9 cellular contexts compared by ENCODE assay signal in genomic region chr2:139790807-139791206, GRCh38.
DNase-seq lines count a peak whose midpoint lies in the region; ATAC-seq and TF ChIP-seq lines count a peak whose summit lies in the region.
"Had no signal": no experiment of that assay in that cellular context is flagged by ENCODE, and none has a peak within 500 bp of the region (broad histone marks: within the 10 kb centered on the region; RNA-seq: fewer than 3 reads in every experiment).

No MANE protein-coding gene starts in this region.

- H3K27ac ChIP-seq in esophagus muscularis mucosa (replicated peaks in 1 of 4): no peak overlapping the region
- H3K27ac ChIP-seq: SJCRH30 had no signal

- TF ChIP-seq EP300 in Ishikawa (IDR thresholded peaks at IDR 0.05; ENCODE audit: borderline replicate concordance): no peak
- no peak for TF ChIP-seq EP300 in esophagus muscularis mucosa (IDR thresholded peaks at IDR 0.05)

- ATAC-seq in GM19395 (IDR thresholded peaks at IDR 0.05; ENCODE audit: unreplicated experiment) (no peak), HG02623 (IDR thresholded peaks at IDR 0.05; ENCODE audit: unreplicated experiment) (no peak)

- TF ChIP-seq POLR2A in esophagus muscularis mucosa (IDR thresholded peaks at IDR 0.05; ENCODE audit: low read depth): no peak

- H3K4me3 ChIP-seq in esophagus muscularis mucosa: no peak overlapping the region
- H3K4me3 ChIP-seq: SJCRH30 had no signal

- H3K4me1 ChIP-seq in esophagus muscularis mucosa: no peaks in the 10 kb centered on the region
- H3K4me1 ChIP-seq: SJCRH30 had no signal

- no peak for TF ChIP-seq CTCF in esophagus muscularis mucosa (IDR thresholded peaks at IDR 0.05)

- intact Hi-C loops in esophagus muscularis mucosa (cut with DNase I): no loop called here

- DNase-seq in Caki2 (ENCODE audit: low read depth) (peak; percentile 23), SKM-1 treated with dmso at 0.1 percent for 144 hours (lab: John Stamatoyannopoulos, UW; ENCODE audit: unreplicated experiment) (peak; percentile 52), iPS DF 4.7 (ENCODE audit: extremely low read depth, low spot score) (peak; percentile 5), esophagus muscularis mucosa (ENCODE audit: extremely low spot score) (no peak)
- no peak for DNase-seq in activated effector memory CD4-positive, alpha-beta T cell treated with Interleukin-2 at 50 U/mL for 16 hours

- H3K9me3 ChIP-seq in esophagus muscularis mucosa: no peaks in the 10 kb centered on the region
- H3K9me3 ChIP-seq: SJCRH30 had no signal

- no peaks in the 10 kb centered on the region for H3K27me3 ChIP-seq in esophagus muscularis mucosa
- H3K27me3 ChIP-seq: SJCRH30 had no signal

- in situ Hi-C loops in Caki2 (cut with HindIII; ENCODE audit: low pct_unique_long_range_greater_than_20kb, low sequenced_read_pairs): no loop called here

- TF ChIP-seq RAD21 in Ishikawa (IDR thresholded peaks at IDR 0.05; ENCODE audit: low read depth): peak; percentile 42; the same call in 1 of the 2 replicates

- H3K36me3 ChIP-seq in esophagus muscularis mucosa: no peaks in the 10 kb centered on the region
- H3K36me3 ChIP-seq: SJCRH30 had no signal

TF ChIP-seq in Ishikawa, 13 proteins besides CTCF, POLR2A, EP300 and RAD21:
- TF ChIP-seq USF1 (IDR thresholded peaks at IDR 0.05): no peak
- no peak for TF ChIP-seq NFIC (IDR thresholded peaks at IDR 0.05)
- TF ChIP-seq EGR1 (IDR thresholded peaks at IDR 0.05): no peak
- TF ChIP-seq FOXM1 (IDR thresholded peaks at IDR 0.05; ENCODE audit: borderline replicate concordance, low read depth): no peak
- no peak for TF ChIP-seq TAF1 (IDR thresholded peaks at IDR 0.05; ENCODE audit: low read depth)
- TF ChIP-seq REST (IDR thresholded peaks at IDR 0.05; ENCODE audit: low read depth): no peak
- TF ChIP-seq MAX (IDR thresholded peaks at IDR 0.05): no peak
- no peak for TF ChIP-seq ZBTB7A (IDR thresholded peaks at IDR 0.05; ENCODE audit: low read depth)
- no peak for TF ChIP-seq YY1 (IDR thresholded peaks at IDR 0.05; ENCODE audit: low read depth)

Comparison
In these comparisons a context has a peak if more than half of its experiments do, and no peak if none do; other contexts are left out.
1. DNase-seq: peak in Caki2 (single experiment), SKM-1 treated with dmso at 0.1 percent for 144 hours (single experiment) and iPS DF 4.7 (single experiment); none in activated effector memory CD4-positive, alpha-beta T cell treated with Interleukin-2 at 50 U/mL for 16 hours (single experiment) and esophagus muscularis mucosa (single experiment).